ENCODE assay signal across 11 cellular contexts in genomic region chr21:33069645-33069993, GRCh38. TPM values are rescaled to one million over a fixed set of nuclear protein-coding genes. Genes with fewer than 3 reads are reported as not detected.
DNase-seq lines count a peak whose midpoint lies in the region; ATAC-seq and TF ChIP-seq lines count a peak whose summit lies in the region.
"Had no signal": no experiment of that assay in that cellular context is flagged by ENCODE, and none has a peak within 500 bp of the region (broad histone marks: within the 10 kb centered on the region; RNA-seq: fewer than 3 reads in every experiment).

No MANE protein-coding gene starts in this region.

- H3K79me2 ChIP-seq in smooth muscle cell (ENCODE audit: low read depth), result no peaks in the 10 kb centered on the region

- peaks cover 6% of the 10 kb centered on the region for H3F3A ChIP-seq in smooth muscle cell (ENCODE audit: low read depth)

- CTCF ChIA-PET in activated CD8-positive, alpha-beta memory T cell treated with anti-CD3 and anti-CD28 coated beads, Interleukin-2, amount 10 ng/mL, durations not matched to agents 7 days and 5 days (lab: Charles Lee), result no interaction called here

- TF ChIP-seq POLR2A in esophagus squamous epithelium (IDR thresholded peaks at IDR 0.05), result no peak

- H3K4me3 ChIP-seq in WERI-Rb-1 (ENCODE audit: low read depth, low read length) (peak overlapping the region; percentile 57), esophagus squamous epithelium (peak overlapping the region in 3 of 4 donors; percentile 28 to 60 (median 43)), smooth muscle cell (peak overlapping the region; percentile 37)
- H3K4me3 ChIP-seq: ovary had no signal

- H3K9me3 ChIP-seq in WERI-Rb-1 (ENCODE audit: severe bottlenecking) (peaks cover 8% of the 10 kb centered on the region), esophagus squamous epithelium (peaks cover 0 to 6% (median 0%) of the 10 kb centered on the region in 3 donors), smooth muscle cell (replicated peaks; ENCODE audit: low read depth) (no peaks in the 10 kb centered on the region)

- H3K36me3 Mint-ChIP-seq in activated CD8-positive, alpha-beta memory T cell treated with anti-CD3 and anti-CD28 coated beads, Interleukin-2, amount 10 ng/mL, durations not matched to agents 7 days and 5 days, result no peaks in the 10 kb centered on the region

- H3K27ac Mint-ChIP-seq in activated CD8-positive, alpha-beta memory T cell treated with anti-CD3 and anti-CD28 coated beads, Interleukin-2, amount 10 ng/mL, durations not matched to agents 7 days and 5 days, result no peak overlapping the region

- H3K4me3 Mint-ChIP-seq in activated CD8-positive, alpha-beta memory T cell treated with anti-CD3 and anti-CD28 coated beads, Interleukin-2, amount 10 ng/mL, durations not matched to agents 7 days and 5 days, result peak overlapping the region; percentile 18

- 5 to 14% methylated on average over 4 to 6 of the region's 11 CpGs for WGBS in esophagus squamous epithelium, 2 donors
- WGBS in smooth muscle cell (ENCODE audit: low lambda C conversion rate), result 7% methylated on average over 11 of the region's 11 CpGs

- no peak for TF ChIP-seq CTCF in WERI-Rb-1 (IDR thresholded peaks at IDR 0.05; ENCODE audit: low read depth, low read length)
- no peak for TF ChIP-seq CTCF in esophagus squamous epithelium (IDR thresholded peaks at IDR 0.05)
- no peak for TF ChIP-seq CTCF in smooth muscle cell (IDR thresholded peaks at IDR 0.05; ENCODE audit: borderline replicate concordance, insufficient read depth, poor library complexity, severe bottlenecking)

- intact Hi-C loops in esophagus squamous epithelium (cut with DNase I), result no loop called here

- no peak for DNase-seq in activated CD8-positive, alpha-beta memory T cell treated with anti-CD3 and anti-CD28 coated beads, Interleukin-2, amount 10 ng/mL, durations not matched to agents 7 days and 5 days
- no peak for DNase-seq in activated CD8-positive, alpha-beta memory T cell treated with anti-CD3 and anti-CD28 coated beads for 24 hours
- DNase-seq in WERI-Rb-1 (no peak), esophagus squamous epithelium (lab: John Stamatoyannopoulos, UW) (no peak), smooth muscle cell (lab: John Stamatoyannopoulos, UW; ENCODE audit: unreplicated experiment) (no peak), UCSD-AML1 (lab: John Stamatoyannopoulos, UW; ENCODE audit: unreplicated experiment) (no peak), OCI-M2 (lab: John Stamatoyannopoulos, UW; ENCODE audit: unreplicated experiment) (no peak), HK-2 (ENCODE audit: unreplicated experiment) (no peak)

- H3K4me2 ChIP-seq in smooth muscle cell, result peak overlapping the region; percentile 84

- peaks cover 19% of the 10 kb centered on the region for H3K4me1 Mint-ChIP-seq in activated CD8-positive, alpha-beta memory T cell treated with anti-CD3 and anti-CD28 coated beads, Interleukin-2, amount 10 ng/mL, durations not matched to agents 7 days and 5 days

- peaks cover 83% of the 10 kb centered on the region for H3K27me3 Mint-ChIP-seq in activated CD8-positive, alpha-beta memory T cell treated with anti-CD3 and anti-CD28 coated beads, Interleukin-2, amount 10 ng/mL, durations not matched to agents 7 days and 5 days

- no peak overlapping the region for H3K9ac ChIP-seq in smooth muscle cell (ENCODE audit: low read depth)

- ATAC-seq in activated CD8-positive, alpha-beta memory T cell treated with anti-CD3 and anti-CD28 coated beads, Interleukin-2, amount 10 ng/mL, durations not matched to agents 7 days and 5 days, result no peak

- peaks cover 43% of the 10 kb centered on the region for H3K27me3 ChIP-seq in WERI-Rb-1 (ENCODE audit: insufficient read depth, low read depth, severe bottlenecking)
- peaks cover 23 to 100% (median 31%) of the 10 kb centered on the region in 4 donors for H3K27me3 ChIP-seq in esophagus squamous epithelium
- peaks cover 99% of the 10 kb centered on the region for H3K27me3 ChIP-seq in smooth muscle cell (ENCODE audit: low read depth)
- H3K27me3 ChIP-seq: ovary had no signal

- H4K20me1 ChIP-seq in smooth muscle cell (ENCODE audit: low read depth), result no peaks in the 10 kb centered on the region

- H3K4me1 ChIP-seq in esophagus squamous epithelium, result peaks cover 16 to 31% (median 22%) of the 10 kb centered on the region in 3 donors
- H3K4me1 ChIP-seq in smooth muscle cell (ENCODE audit: low read depth), result peaks cover 16% of the 10 kb centered on the region

- no peak overlapping the region for H3K27ac ChIP-seq in WERI-Rb-1
- H3K27ac ChIP-seq in esophagus squamous epithelium, result no peak overlapping the region
- no peak overlapping the region for H3K27ac ChIP-seq in smooth muscle cell (ENCODE audit: low read depth)
- H3K27ac ChIP-seq: ovary had no signal

- H3K9me3 Mint-ChIP-seq in activated CD8-positive, alpha-beta memory T cell treated with anti-CD3 and anti-CD28 coated beads, Interleukin-2, amount 10 ng/mL, durations not matched to agents 7 days and 5 days (ENCODE audit: low read depth), result no peaks in the 10 kb centered on the region

- H3K36me3 ChIP-seq in WERI-Rb-1 (no peaks in the 10 kb centered on the region), esophagus squamous epithelium (no peaks in the 10 kb centered on the region), smooth muscle cell (ENCODE audit: low read depth) (no peaks in the 10 kb centered on the region)
- H3K36me3 ChIP-seq: ovary had no signal

- H2AFZ ChIP-seq in smooth muscle cell (ENCODE audit: low read depth), result no peak overlapping the region

RNA-seq across cellular contexts. Expression of gene OLIG1, which starts 0.3 kb away (rescaled TPM):
- not detected for total RNA-seq in activated CD8-positive, alpha-beta memory T cell treated with anti-CD3 and anti-CD28 coated beads, Interleukin-2, amount 10 ng/mL, durations not matched to agents 7 days and 5 days
- total RNA-seq in esophagus squamous epithelium, result not detected
- not detected in 2 replicates for total RNA-seq in smooth muscle cell
- not detected in 2 replicates for polyA plus RNA-seq in smooth muscle cell
- total RNA-seq: A172, OCI-LY7, ovary had no signal
- polyA plus RNA-seq: ovary had no signal

RNA-seq across cellular contexts. Expression of gene OLIG2, which starts 43.9 kb away (rescaled TPM):
- total RNA-seq in activated CD8-positive, alpha-beta memory T cell treated with anti-CD3 and anti-CD28 coated beads, Interleukin-2, amount 10 ng/mL, durations not matched to agents 7 days and 5 days, result not detected
- not detected for total RNA-seq in esophagus squamous epithelium
- total RNA-seq in smooth muscle cell, result not detected in 2 replicates
- not detected in 2 replicates for polyA plus RNA-seq in smooth muscle cell
- total RNA-seq: OCI-LY7, ovary had no signal
- polyA plus RNA-seq: ovary had no signal
